Comparison of ENCODE assay signal across 33 cellular contexts in genomic region chr6:48869595-48869994, GRCh38.
"Had no signal": no experiment of that assay in that cellular context is flagged by ENCODE, and none has a peak within 500 bp of the region (broad histone marks: within the 10 kb centered on the region; RNA-seq: fewer than 3 reads in every experiment).

No MANE protein-coding gene starts in this region.

- H3K4me3 ChIP-seq: adrenal gland, ascending aorta, body of pancreas, breast epithelium, cardiac muscle cell had no signal

- H3K27me3 ChIP-seq: adrenal gland, ascending aorta, body of pancreas, brain microvascular endothelial cell, breast epithelium, cardiac muscle cell had no signal

- H3K9me3 ChIP-seq: adrenal gland, ascending aorta, body of pancreas, breast epithelium had no signal

- H3K27ac ChIP-seq: adrenal gland, ascending aorta, body of pancreas, brain microvascular endothelial cell, breast epithelium, cardiac muscle cell had no signal

- ATAC-seq: activated naive CD4-positive, alpha-beta T cell treated with anti-CD3 and anti-CD28 coated beads, Interleukin-2, amount 50 U/mL, for 72 hours; activated naive CD8-positive, alpha-beta T cell treated with anti-CD3 and anti-CD28 coated beads, Interleukin-2, amount 50 U/mL, for 24 hours; activated T-cell treated with anti-CD3 and anti-CD28 coated beads, Interleukin-2, amount 50 U/mL, for 4 hours; activated T-cell treated with anti-CD3 and anti-CD28 coated beads, Interleukin-2, amount 50 U/mL, for 72 hours; activated T-helper 17 cell treated with anti-CD3 and anti-CD28 coated beads, Interleukin-2, amount 50 U/mL, for 72 hours; body of pancreas had no signal

- DNase-seq: activated effector memory CD4-positive, alpha-beta T cell treated with anti-CD3 and anti-CD28 coated beads, Interleukin-2, amount 50 U/mL, for 16 hours; activated effector memory CD4-positive, alpha-beta T cell treated with Interleukin-2 at 50 U/mL for 16 hours; activated gamma-delta T cell; activated gamma-delta T cell treated with Interleukin-2 at 50 U/mL for 16 hours; activated naive CD4-positive, alpha-beta T cell; activated naive CD4-positive, alpha-beta T cell treated with anti-CD3 and anti-CD28 coated beads for 36 hours; activated naive CD4-positive, alpha-beta T cell treated with anti-CD3 and anti-CD28 coated beads, Interleukin-2, amount 10 ng/mL, durations not matched to agents 7 days and 5 days; activated naive CD4-positive, alpha-beta T cell treated with anti-CD3 and anti-CD28 coated beads, Interleukin-2, amount 50 U/mL, for 16 hours; activated naive CD4-positive, alpha-beta T cell treated with Interleukin-2 at 50 U/mL for 16 hours; activated naive CD8-positive, alpha-beta T cell treated with anti-CD3 and anti-CD28 coated beads for 36 hours; activated naive CD8-positive, alpha-beta T cell treated with anti-CD3 and anti-CD28 coated beads, Interleukin-2, amount 10 ng/mL, durations not matched to agents 7 days and 5 days; activated naive CD8-positive, alpha-beta T cell treated with anti-CD3 and anti-CD28 coated beads, Interleukin-2, amount 50 U/mL, for 24 hours; activated T-cell treated with anti-CD3 and anti-CD28 coated beads, Interleukin-2, amount 50 U/mL, for 1 hour; activated T-cell treated with anti-CD3 and anti-CD28 coated beads, Interleukin-2, amount 50 U/mL, for 24 hours; activated T-cell treated with anti-CD3 and anti-CD28 coated beads, Interleukin-2, amount 50 U/mL, for 4 hours; activated T-cell treated with anti-CD3 and anti-CD28 coated beads, Interleukin-2, amount 50 U/mL, for 48 hours; activated T-cell treated with anti-CD3 and anti-CD28 coated beads, Interleukin-2, amount 50 U/mL, for 72 hours; adrenal gland; amniotic stem cell; amygdala; anterior cingulate cortex; aorta; body of pancreas; brain microvascular endothelial cell; caudate nucleus; central memory CD4-positive, alpha-beta T cell; cerebellar nuclear complex had no signal

- H3K36me3 ChIP-seq: adrenal gland, ascending aorta, brain microvascular endothelial cell, breast epithelium, cardiac muscle cell had no signal

- H3K4me1 ChIP-seq: adrenal gland, ascending aorta, body of pancreas, breast epithelium had no signal

- FAIRE-seq: astrocyte had no signal
